In the genomic region with DNA sequence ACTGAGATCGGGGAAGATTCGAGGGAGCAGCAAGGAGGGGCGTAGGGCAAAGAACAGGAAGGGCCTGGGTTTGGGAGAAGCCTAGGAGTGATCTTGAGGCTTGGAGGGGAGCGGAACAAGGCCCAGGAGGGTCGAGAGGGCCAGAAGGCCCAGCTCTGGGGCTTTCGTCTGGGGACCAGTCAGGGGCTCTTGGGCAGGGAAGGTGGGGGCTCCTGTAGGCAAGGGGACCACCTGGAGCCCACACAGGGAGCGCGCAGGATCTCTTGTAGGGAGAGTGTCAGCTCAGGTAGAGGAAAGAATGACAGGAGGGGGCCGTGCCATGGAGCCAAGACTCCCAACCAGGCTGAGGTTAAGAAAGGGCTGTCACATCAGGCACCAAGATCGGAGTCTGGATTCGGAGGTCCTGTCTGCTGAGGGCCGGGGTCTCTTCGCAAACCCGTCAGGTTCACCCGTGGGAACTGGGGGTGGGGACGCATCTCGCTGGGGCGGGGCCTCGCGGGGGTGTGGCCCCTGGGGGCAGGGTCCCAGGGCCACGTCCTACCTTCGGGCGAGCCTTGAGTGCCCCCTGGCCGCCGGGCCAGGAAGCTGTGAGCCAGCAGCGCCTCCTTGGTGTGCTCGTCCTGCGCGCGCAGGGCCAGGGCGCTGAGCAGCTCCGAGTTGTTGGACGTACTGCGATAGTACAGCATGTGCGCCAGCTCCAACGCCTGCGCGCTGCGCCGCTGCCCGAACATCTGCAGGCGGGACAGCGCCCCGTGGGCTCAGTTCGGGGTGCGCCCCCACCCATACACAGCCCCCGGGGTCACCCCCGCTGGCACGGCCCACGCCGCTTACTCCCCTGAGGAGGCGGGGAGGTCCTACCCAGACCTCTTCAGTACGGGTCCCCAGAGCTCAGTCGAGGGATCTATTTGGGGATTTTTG, we compare ENCODE assay signal across 1 cellular context.
TF ChIP-seq lines count a peak whose summit lies in the region.

No MANE protein-coding gene starts in this region.

TF ChIP-seq in K562, 482 proteins besides CTCF, POLR2A, EP300 and RAD21 (continues in another document):
- TF ChIP-seq ZNF140 (CRISPR knock-in tag; IDR thresholded peaks at IDR 0.05) (no peak), ZNF589 (CRISPR knock-in tag; IDR thresholded peaks at IDR 0.05; ENCODE audit: low read depth) (no peak), ZNF436 (CRISPR knock-in tag; IDR thresholded peaks at IDR 0.05) (no peak), ZNF263 (CRISPR knock-in tag; IDR thresholded peaks at IDR 0.05; ENCODE audit: borderline replicate concordance) (0 out of 2 replicates have a peak, but pooled peaks have one; percentile 40), ZBTB40 (IDR thresholded peaks at IDR 0.05) (peak; percentile 51; the same call in 1 of the 2 replicates), ZBTB40 (CRISPR knock-in tag; IDR thresholded peaks at IDR 0.05) (no peak), CSDE1 (IDR thresholded peaks at IDR 0.05) (no peak), TCF7 (IDR thresholded peaks at IDR 0.05; ENCODE audit: borderline replicate concordance) (no peak), ZNF583 (CRISPR knock-in tag; IDR thresholded peaks at IDR 0.05) (0 out of 2 replicates have a peak, but pooled peaks have one; percentile 47), ZNF133 (CRISPR knock-in tag; IDR thresholded peaks at IDR 0.05) (no peak), TAL1 (IDR thresholded peaks at IDR 0.05) (no peak), TCF3 (CRISPR knock-in tag; IDR thresholded peaks at IDR 0.05) (0 out of 2 replicates have a peak, but pooled peaks have one; percentile 16), ZBTB17 (CRISPR knock-in tag; IDR thresholded peaks at IDR 0.05) (0 out of 2 replicates have a peak, but pooled peaks have one; percentile 50), MYNN (IDR thresholded peaks at IDR 0.05) (no peak), MYNN (CRISPR knock-in tag; IDR thresholded peaks at IDR 0.05) (no peak), TGIF2 (CRISPR knock-in tag; IDR thresholded peaks at IDR 0.05) (no peak), EGR1 (conservative IDR thresholded peaks at IDR 0.05) (peak; percentile 87), ZNF609 (CRISPR knock-in tag; IDR thresholded peaks at IDR 0.05; ENCODE audit: borderline replicate concordance) (no peak), ZNF445 (CRISPR knock-in tag; IDR thresholded peaks at IDR 0.05; ENCODE audit: low read depth) (no peak), ZNF639 (CRISPR knock-in tag; conservative IDR thresholded peaks at IDR 0.05 in 1 of 2, IDR thresholded peaks at IDR 0.05 in 1 of 2) (0 out of 4 replicates have a peak, but pooled peaks of 1 of the 2 experiments have one; percentile 22), SMARCB1 (IDR thresholded peaks at IDR 0.05; ENCODE audit: insufficient read length, low read depth) (no peak), ZNF165 (CRISPR knock-in tag; IDR thresholded peaks at IDR 0.05; ENCODE audit: borderline replicate concordance) (no peak), FOXP1 (CRISPR knock-in tag; IDR thresholded peaks at IDR 0.05) (no peak), SMARCE1 (IDR thresholded peaks at IDR 0.05) (0 out of 2 replicates have a peak, but pooled peaks have one; percentile 22), ZC3H8 (IDR thresholded peaks at IDR 0.05) (no peak), FOXO4 (CRISPR knock-in tag; IDR thresholded peaks at IDR 0.05) (no peak), ZNF444 (CRISPR knock-in tag; IDR thresholded peaks at IDR 0.05) (no peak), FOXA3 (CRISPR knock-in tag; conservative IDR thresholded peaks at IDR 0.05 in 1 of 2, IDR thresholded peaks at IDR 0.05 in 1 of 2) (no peak), SRSF1 (IDR thresholded peaks at IDR 0.05; ENCODE audit: low read depth, low read length) (no peak), CCNT2 (IDR thresholded peaks at IDR 0.05; ENCODE audit: borderline replicate concordance, extremely low read depth, insufficient read length, low read depth, low read length) (peak; percentile 88), JUN (IDR thresholded peaks at IDR 0.05; ENCODE audit: borderline replicate concordance, low read depth, low read length) (no peak), JUN (CRISPR knock-in tag; IDR thresholded peaks at IDR 0.05; ENCODE audit: borderline replicate concordance) (no peak)
- TF ChIP-seq, protein P1, sequence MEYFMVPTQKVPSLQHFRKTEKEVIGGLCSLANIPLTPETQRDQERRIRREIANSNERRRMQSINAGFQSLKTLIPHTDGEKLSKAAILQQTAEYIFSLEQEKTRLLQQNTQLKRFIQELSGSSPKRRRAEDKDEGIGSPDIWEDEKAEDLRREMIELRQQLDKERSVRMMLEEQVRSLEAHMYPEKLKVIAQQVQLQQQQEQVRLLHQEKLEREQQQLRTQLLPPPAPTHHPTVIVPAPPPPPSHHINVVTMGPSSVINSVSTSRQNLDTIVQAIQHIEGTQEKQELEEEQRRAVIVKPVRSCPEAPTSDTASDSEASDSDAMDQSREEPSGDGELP (CRISPR knock-in tag; IDR thresholded peaks at IDR 0.05; ENCODE audit: borderline replicate concordance) = peak; percentile 82
- TF ChIP-seq, protein P2, sequence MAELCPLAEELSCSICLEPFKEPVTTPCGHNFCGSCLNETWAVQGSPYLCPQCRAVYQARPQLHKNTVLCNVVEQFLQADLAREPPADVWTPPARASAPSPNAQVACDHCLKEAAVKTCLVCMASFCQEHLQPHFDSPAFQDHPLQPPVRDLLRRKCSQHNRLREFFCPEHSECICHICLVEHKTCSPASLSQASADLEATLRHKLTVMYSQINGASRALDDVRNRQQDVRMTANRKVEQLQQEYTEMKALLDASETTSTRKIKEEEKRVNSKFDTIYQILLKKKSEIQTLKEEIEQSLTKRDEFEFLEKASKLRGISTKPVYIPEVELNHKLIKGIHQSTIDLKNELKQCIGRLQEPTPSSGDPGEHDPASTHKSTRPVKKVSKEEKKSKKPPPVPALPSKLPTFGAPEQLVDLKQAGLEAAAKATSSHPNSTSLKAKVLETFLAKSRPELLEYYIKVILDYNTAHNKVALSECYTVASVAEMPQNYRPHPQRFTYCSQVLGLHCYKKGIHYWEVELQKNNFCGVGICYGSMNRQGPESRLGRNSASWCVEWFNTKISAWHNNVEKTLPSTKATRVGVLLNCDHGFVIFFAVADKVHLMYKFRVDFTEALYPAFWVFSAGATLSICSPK (IDR thresholded peaks at IDR 0.05; ENCODE audit: borderline replicate concordance) = no peak
- TF ChIP-seq, protein P3, sequence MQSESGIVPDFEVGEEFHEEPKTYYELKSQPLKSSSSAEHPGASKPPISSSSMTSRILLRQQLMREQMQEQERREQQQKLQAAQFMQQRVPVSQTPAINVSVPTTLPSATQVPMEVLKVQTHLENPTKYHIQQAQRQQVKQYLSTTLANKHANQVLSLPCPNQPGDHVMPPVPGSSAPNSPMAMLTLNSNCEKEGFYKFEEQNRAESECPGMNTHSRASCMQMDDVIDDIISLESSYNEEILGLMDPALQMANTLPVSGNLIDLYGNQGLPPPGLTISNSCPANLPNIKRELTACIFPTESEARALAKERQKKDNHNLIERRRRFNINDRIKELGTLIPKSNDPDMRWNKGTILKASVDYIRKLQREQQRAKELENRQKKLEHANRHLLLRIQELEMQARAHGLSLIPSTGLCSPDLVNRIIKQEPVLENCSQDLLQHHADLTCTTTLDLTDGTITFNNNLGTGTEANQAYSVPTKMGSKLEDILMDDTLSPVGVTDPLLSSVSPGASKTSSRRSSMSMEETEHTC (IDR thresholded peaks at IDR 0.05) = no peak
